20 cellular contexts compared by ENCODE assay signal in genomic region chr20:63533388-63533787, GRCh38. TPM values are rescaled to one million over a fixed set of nuclear protein-coding genes. Genes with fewer than 3 reads are reported as not detected.
DNase-seq lines count a peak whose midpoint lies in the region; ATAC-seq and TF ChIP-seq lines count a peak whose summit lies in the region.
"Had no signal": no experiment of that assay in that cellular context is flagged by ENCODE, and none has a peak within 500 bp of the region (broad histone marks: within the 10 kb centered on the region; RNA-seq: fewer than 3 reads in every experiment).

No MANE protein-coding gene starts in this region.

- 82 to 85% methylated on average over 7 to 14 of the region's 14 CpGs for WGBS in transverse colon (ENCODE audit: low coverage in 1 of 2), 2 donors

- no peaks in the 10 kb centered on the region for H3K36me3 ChIP-seq in transverse colon

- POLR2A ChIA-PET in RWPE1 (lab: Yijun Ruan, JAX; ENCODE audit: low non-redundant PET) = interaction anchor here (3.8 kb wide), 1 partner anchor 12 kb away, joined by 53 read pairs; the partner anchor contains the start of gene PPDPF

- TF ChIP-seq POLR2A in transverse colon (IDR thresholded peaks at IDR 0.05) = no peak

- DNase-seq in left ventricle myocardium superior = peak; percentile 13
- no peak for DNase-seq in left cardiac atrium
- no peak for DNase-seq in RWPE1 (ENCODE audit: low spot score)
- DNase-seq in iPS-NIHi11 (ENCODE audit: low spot score) = peak; percentile 3
- DNase-seq in transverse colon = no peak
- no peak for DNase-seq in GM03348 (ENCODE audit: low spot score)
- DNase-seq in LoVo (ENCODE audit: low spot score) = no peak
- no peak for DNase-seq in retina
- DNase-seq: CD4-positive, alpha-beta T cell; DMS79; HCEC 1CT; MV-4-11; NCI-H1417; NCI-H187 treated with DMSO at 0.1 percent for 48 hours; NCI-H2171; NCI-H446; NCI-H69; NK-92 treated with Interleukin-12 subunit alpha and Interleukin-12 subunit beta, amount 100 ng/mL, for 24 hours had no signal

- no peaks in the 10 kb centered on the region for H3K9me3 ChIP-seq in transverse colon

- TF ChIP-seq EP300 in transverse colon (IDR thresholded peaks at IDR 0.05; ENCODE audit: low read depth) = no peak

- intact Hi-C loops in left ventricle myocardium superior (cut with micrococcal nuclease) (no loop called here), left cardiac atrium (cut with DNase I) (loop anchor here in 1 of 2 donors (10.0 kb wide), 1 partner anchor 341 kb away; no protein-coding TSS in a partner anchor), transverse colon (cut with DNase I; ENCODE audit: low total_unique reads) (loop anchor here (10.0 kb wide), 1 partner anchor 251 kb away; no protein-coding TSS in a partner anchor)

- H3K4me1 ChIP-seq in transverse colon = peaks cover 14 to 49% (median 30%) of the 10 kb centered on the region in 4 donors

- ATAC-seq in left ventricle myocardium superior = no peak
- no peak for ATAC-seq in left cardiac atrium
- ATAC-seq: K562 had no signal

- H3K27me3 ChIP-seq in transverse colon = peaks cover 10% of the 10 kb centered on the region

- in situ Hi-C loops in transverse colon (cut with MboI; ENCODE audit: low pct_ligation_motif_present in 1 of 4, low pct_unique_long_range_greater_than_20kb in 1 of 4, low sequenced_read_pairs in 3 of 4) = loop anchor here in 1 of 4 donors (25.0 kb wide), 1 partner anchor 104 kb away; the partner anchor contains the start of gene GMEB2

- no peak for TF ChIP-seq CTCF in RWPE1 (conservative IDR thresholded peaks at IDR 0.05; ENCODE audit: low read depth)
- TF ChIP-seq CTCF in transverse colon (IDR thresholded peaks at IDR 0.05) = no peak

- H3K4me3 ChIP-seq in transverse colon = no peak overlapping the region
- H3K4me3 ChIP-seq: K562 had no signal

- H3K27ac ChIP-seq in RWPE1 (peak overlapping the region; percentile 98), transverse colon (peak overlapping the region; percentile 85 to 97 (median 88))

- CTCF ChIA-PET in RWPE1 (lab: Yijun Ruan, JAX) = interaction anchor here (2.2 kb wide), 1 partner anchor 441 kb away, joined by 7 read pairs; no protein-coding TSS in a partner anchor

RNA-seq across cellular contexts. Expression of gene PTK6, which starts 3.8 kb away (rescaled TPM):
- total RNA-seq in left ventricle myocardium superior = not detected
- under 1 TPM in 1 of 2 donors, not detected in 1; 0.29 TPM for total RNA-seq in left cardiac atrium
- total RNA-seq in transverse colon = 100 to 1,000 TPM in 2 of 4 donors, 10 to 100 TPM in 2; 90.5 to 147 (median 103) TPM
- total RNA-seq: A673, K562 had no signal

RNA-seq across cellular contexts. Expression of gene PPDPF, which starts 12.8 kb away (rescaled TPM):
- 307 TPM for total RNA-seq in left ventricle myocardium superior
- 100 to 1,000 TPM; 215 to 241 TPM for total RNA-seq in left cardiac atrium
- 100 to 1,000 TPM; 320 to 695 (median 517) TPM for total RNA-seq in transverse colon

RNA-seq across cellular contexts. Expression of gene SRMS, which starts 14.2 kb away (rescaled TPM):
- total RNA-seq in left ventricle myocardium superior (not detected), left cardiac atrium (not detected), transverse colon (under 1 TPM in 1 of 4 donors, not detected in 3; 0.79 TPM)
- total RNA-seq: A673; CD4-positive, alpha-beta T cell; K562 had no signal

RNA-seq across cellular contexts. Expression of gene FNDC11, which starts 20.6 kb away (rescaled TPM):
- total RNA-seq in left ventricle myocardium superior = 0.15 TPM
- total RNA-seq in left cardiac atrium = under 1 TPM in 1 of 2 donors, not detected in 1; 0.08 TPM
- total RNA-seq in transverse colon = not detected

RNA-seq across cellular contexts. Expression of gene EEF1A2, which starts 34.5 kb away (rescaled TPM):
- total RNA-seq in left ventricle myocardium superior (1,346 TPM), left cardiac atrium (100 to 1,000 TPM; 656 to 679 TPM), transverse colon (1 to 10 TPM in 3 of 4 donors, under 1 TPM in 1; 0.75 to 5.0 (median 3.3) TPM)

Comparison
In these comparisons a context has a peak if more than half of its experiments do, and no peak if none do; other contexts are left out.
1. DNase-seq: peak in left ventricle myocardium superior (single experiment) and iPS-NIHi11 (single experiment); none in left cardiac atrium (single experiment), RWPE1 (single experiment), transverse colon (single experiment), GM03348 (single experiment), LoVo (single experiment) and retina (single experiment).
2. RNA of gene PTK6, which starts 3.8 kb away (total RNA-seq): 90.5 to 147 TPM in transverse colon; 0.29 TPM in left cardiac atrium and not detected in left ventricle myocardium superior (single experiment); every median in the first group is over 10 times any median in the second.